ENCODE assay signal across 22 cellular contexts in the genomic region with DNA sequence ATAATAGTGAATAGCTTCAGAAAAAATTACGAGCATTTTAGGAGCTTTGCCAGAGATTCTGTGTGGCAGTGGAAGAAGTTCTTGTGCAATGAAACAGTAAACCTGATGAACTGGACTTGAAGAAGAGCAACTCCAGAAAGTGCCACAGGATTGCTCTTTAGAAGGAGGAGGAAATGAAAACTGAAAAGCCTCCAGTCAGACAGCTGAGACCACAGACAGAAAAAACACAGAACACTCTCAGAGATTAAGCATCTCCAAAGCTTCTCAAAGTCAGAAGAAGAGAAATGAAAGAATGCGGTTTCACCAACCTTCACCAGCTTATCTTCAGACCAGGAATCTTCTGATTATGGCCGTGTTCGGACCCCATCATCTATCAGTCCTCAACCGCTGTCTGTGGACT.
"Had no signal": no experiment of that assay in that cellular context is flagged by ENCODE, and none has a peak within 500 bp of the region (broad histone marks: within the 10 kb centered on the region; RNA-seq: fewer than 3 reads in every experiment).

No MANE protein-coding gene starts in this region.

- H2AFZ ChIP-seq: PC-9 had no signal

- ATAC-seq: activated CD4-positive, CD25-positive, alpha-beta regulatory T cell treated with anti-CD3 and anti-CD28 coated beads, Interleukin-2, amount 50 U/mL, for 24 hours; activated CD8-positive, alpha-beta T cell treated with anti-CD3 and anti-CD28 coated beads for 36 hours; activated T-cell treated with anti-CD3 and anti-CD28 coated beads, Interleukin-2, amount 50 U/mL, for 72 hours; T-helper 17 cell had no signal

- DNase-seq: activated CD4-positive, alpha-beta T cell treated with anti-CD3 and anti-CD28 coated beads for 4 hours; activated CD8-positive, alpha-beta memory T cell treated with anti-CD3 and anti-CD28 coated beads, Interleukin-2, amount 50 U/mL, for 4 hours; activated CD8-positive, alpha-beta T cell treated with anti-CD3 and anti-CD28 coated beads for 36 hours; activated gamma-delta T cell treated with Interleukin-2 at 50 U/mL for 16 hours; activated naive CD4-positive, alpha-beta T cell treated with anti-CD3 and anti-CD28 coated beads, Interleukin-2, amount 10 ng/mL, durations not matched to agents 7 days and 5 days; activated naive CD8-positive, alpha-beta T cell treated with anti-CD3 and anti-CD28 coated beads for 36 hours; activated T-cell treated with anti-CD3 and anti-CD28 coated beads, Interleukin-2, amount 50 U/mL, for 72 hours; Karpas-422; NCI-H1092 treated with DMSO at 0.1 percent for 48 hours; NCI-H1417 treated with DMSO at 0.1 percent for 48 hours; NCI-H1694; NCI-H2029; NCI-H2107; NCI-H2171 treated with DMSO at 0.1 percent for 48 hours; NCI-H226; NCI-H526; NCI-H774; PC-9; SHP77 treated with DMSO at 0.1 percent for 48 hours; T-helper 17 cell; T-helper 9 cell had no signal

- H3K4me3 ChIP-seq: PC-9 had no signal

- H3K27ac ChIP-seq: PC-9 had no signal

- H3K4me2 ChIP-seq: PC-9 had no signal
